ENCODE assay signal across 8 cellular contexts in genomic region chr16:67666032-67666537, GRCh38. TPM values are rescaled to one million over a fixed set of nuclear protein-coding genes. Genes with fewer than 3 reads are reported as not detected.
DNase-seq lines count a peak whose midpoint lies in the region; ATAC-seq lines count a peak whose summit lies in the region.

No MANE protein-coding gene starts in this region.

- no peak overlapping the region for H3K27ac Mint-ChIP-seq in activated naive CD8-positive, alpha-beta T cell treated with anti-CD3 and anti-CD28 coated beads, Interleukin-2, amount 10 ng/mL, durations not matched to agents 7 days and 5 days

- H3K4me3 ChIP-seq in iPS-20b (ENCODE audit: low read length): peak overlapping the region; percentile 62

- no peaks in the 10 kb centered on the region for H3K9me3 ChIP-seq in iPS-20b (ENCODE audit: insufficient read depth, low read depth, low read length)

- no peak overlapping the region for H3K27ac ChIP-seq in iPS-20b (ENCODE audit: low read length)

- H3K4me1 ChIP-seq in iPS-20b (ENCODE audit: insufficient read depth, low read length): 0 out of 2 replicates have a peak, but pooled peaks cover 5% of the 10 kb centered on the region

- POLR2A ChIA-PET in activated naive CD8-positive, alpha-beta T cell treated with anti-CD3 and anti-CD28 coated beads, Interleukin-2, amount 10 ng/mL, durations not matched to agents 7 days and 5 days (lab: Charles Lee): interaction anchor here (0.5 to 3.4 kb wide), 8 partner anchors 21 to 205 kb away, joined by 3 to 20 read pairs (median 13); partner anchors contain the start of genes ATP6V0D1, CARMIL2, CTCF and GFOD2

- no peaks in the 10 kb centered on the region for H3K27me3 Mint-ChIP-seq in activated naive CD8-positive, alpha-beta T cell treated with anti-CD3 and anti-CD28 coated beads, Interleukin-2, amount 10 ng/mL, durations not matched to agents 7 days and 5 days

- H3K4me1 Mint-ChIP-seq in activated naive CD8-positive, alpha-beta T cell treated with anti-CD3 and anti-CD28 coated beads, Interleukin-2, amount 10 ng/mL, durations not matched to agents 7 days and 5 days: peaks cover 10% of the 10 kb centered on the region

- peak; percentile 2 for ATAC-seq in activated naive CD8-positive, alpha-beta T cell treated with anti-CD3 and anti-CD28 coated beads, Interleukin-2, amount 10 ng/mL, durations not matched to agents 7 days and 5 days (ENCODE audit: low read depth)

- no peaks in the 10 kb centered on the region for H3K36me3 ChIP-seq in iPS-20b (ENCODE audit: insufficient read depth, low read depth, low read length)

- no peaks in the 10 kb centered on the region for H3K36me3 Mint-ChIP-seq in activated naive CD8-positive, alpha-beta T cell treated with anti-CD3 and anti-CD28 coated beads, Interleukin-2, amount 10 ng/mL, durations not matched to agents 7 days and 5 days

- H3K4me3 Mint-ChIP-seq in activated naive CD8-positive, alpha-beta T cell treated with anti-CD3 and anti-CD28 coated beads, Interleukin-2, amount 10 ng/mL, durations not matched to agents 7 days and 5 days: peak overlapping the region; percentile 70

- H3K27me3 ChIP-seq in iPS-20b (ENCODE audit: insufficient read depth, low read length): peaks cover 18% of the 10 kb centered on the region

- DNase-seq in EL (peak; percentile 52), HK-2 (ENCODE audit: unreplicated experiment) (peak; percentile 50), NCI-H2107 (lab: John Stamatoyannopoulos, UW) (no peak), GM19238 (ENCODE audit: insufficient read length, low spot score) (no peak), dermis blood vessel endothelial cell (no peak)
- DNase-seq in activated naive CD8-positive, alpha-beta T cell treated with anti-CD3 and anti-CD28 coated beads, Interleukin-2, amount 10 ng/mL, durations not matched to agents 7 days and 5 days: no peak
- DNase-seq in stimulated activated CD8-positive, alpha-beta memory T cell treated with anti-CD3 and anti-CD28 coated beads, Interleukin-4, amount 100 ng/mL, for 48 hours: peak; percentile 42

- H3K9ac ChIP-seq in iPS-20b (ENCODE audit: low read depth, low read length): peak overlapping the region; percentile 69; the same call in 1 of the 2 replicates

- H3K9me3 Mint-ChIP-seq in activated naive CD8-positive, alpha-beta T cell treated with anti-CD3 and anti-CD28 coated beads, Interleukin-2, amount 10 ng/mL, durations not matched to agents 7 days and 5 days: no peaks in the 10 kb centered on the region

RNA-seq across cellular contexts. Expression of gene ENKD1, which starts 0.5 kb away (rescaled TPM):
- total RNA-seq in activated naive CD8-positive, alpha-beta T cell treated with anti-CD3 and anti-CD28 coated beads, Interleukin-2, amount 10 ng/mL, durations not matched to agents 7 days and 5 days: 10 to 100 TPM in 1 of 2 experiments, 1 to 10 TPM in 1; 9.6 to 12.1 TPM
- 18.1 and 20.1 TPM in 2 replicates for total RNA-seq in dermis blood vessel endothelial cell

RNA-seq across cellular contexts. Expression of gene C16orf86, which starts 0.5 kb away (rescaled TPM):
- total RNA-seq in activated naive CD8-positive, alpha-beta T cell treated with anti-CD3 and anti-CD28 coated beads, Interleukin-2, amount 10 ng/mL, durations not matched to agents 7 days and 5 days: 1 to 10 TPM; 5.6 to 5.8 TPM
- total RNA-seq in dermis blood vessel endothelial cell: 3.7 and 3.9 TPM in 2 replicates

RNA-seq across cellular contexts. Expression of gene PARD6A, which starts 5.3 kb away (rescaled TPM):
- 10 to 100 TPM in 1 of 2 experiments, 1 to 10 TPM in 1; 9.5 to 11.1 TPM for total RNA-seq in activated naive CD8-positive, alpha-beta T cell treated with anti-CD3 and anti-CD28 coated beads, Interleukin-2, amount 10 ng/mL, durations not matched to agents 7 days and 5 days
- total RNA-seq in dermis blood vessel endothelial cell: 6.3 and 7.0 TPM in 2 replicates

RNA-seq across cellular contexts. Expression of gene ACD, which starts 6.0 kb away (rescaled TPM):
- total RNA-seq in activated naive CD8-positive, alpha-beta T cell treated with anti-CD3 and anti-CD28 coated beads, Interleukin-2, amount 10 ng/mL, durations not matched to agents 7 days and 5 days: 10 to 100 TPM; 50.7 to 54.2 TPM
- 14.5 and 17.8 TPM in 2 replicates for total RNA-seq in dermis blood vessel endothelial cell

RNA-seq across cellular contexts. Expression of gene CARMIL2, which starts 21.1 kb away (rescaled TPM):
- total RNA-seq in activated naive CD8-positive, alpha-beta T cell treated with anti-CD3 and anti-CD28 coated beads, Interleukin-2, amount 10 ng/mL, durations not matched to agents 7 days and 5 days: 100 to 1,000 TPM; 199 to 203 TPM
- total RNA-seq in dermis blood vessel endothelial cell: 0.56 and 0.85 TPM in 2 replicates

Comparison
In these comparisons a context has a peak if more than half of its experiments do, and no peak if none do; other contexts are left out.
1. DNase-seq: peak in EL (single experiment), HK-2 (single experiment) and stimulated activated CD8-positive, alpha-beta memory T cell treated with anti-CD3 and anti-CD28 coated beads, Interleukin-4, amount 100 ng/mL, for 48 hours (single experiment); none in activated naive CD8-positive, alpha-beta T cell treated with anti-CD3 and anti-CD28 coated beads, Interleukin-2, amount 10 ng/mL, durations not matched to agents 7 days and 5 days (single experiment), NCI-H2107 (single experiment), GM19238 (single experiment) and dermis blood vessel endothelial cell (single experiment).